8 cellular contexts compared by ENCODE assay signal in genomic region chr3:111676177-111677021, GRCh38. TPM values are rescaled to one million over a fixed set of nuclear protein-coding genes. Genes with fewer than 3 reads are reported as not detected.
DNase-seq lines count a peak whose midpoint lies in the region; ATAC-seq and TF ChIP-seq lines count a peak whose summit lies in the region.

No MANE protein-coding gene starts in this region.

- peaks cover 26% of the 10 kb centered on the region for H3K4me1 Mint-ChIP-seq in GM23338

- H3K27me3 ChIP-seq in GM23338 (ENCODE audit: insufficient read depth) (peaks cover 16% of the 10 kb centered on the region), iPS-18a (ENCODE audit: control insufficient read depth, insufficient read depth, low read length) (peaks cover 14% of the 10 kb centered on the region), suprapubic skin (no peaks in the 10 kb centered on the region)

- no peaks in the 10 kb centered on the region for H3K9me3 ChIP-seq in iPS-18a (ENCODE audit: control insufficient read depth, low read depth, low read length)
- H3K9me3 ChIP-seq in suprapubic skin, result no peaks in the 10 kb centered on the region

- H3F3A ChIP-seq in GM23338 (replicated peaks; ENCODE audit: low read depth), result no peaks in the 10 kb centered on the region

- H3K36me3 Mint-ChIP-seq in GM23338 (ENCODE audit: low read depth), result no peaks in the 10 kb centered on the region

- peaks cover 8% of the 10 kb centered on the region for H3K27me3 Mint-ChIP-seq in GM23338 (ENCODE audit: insufficient read depth, low read depth, poor library complexity)

- no peak for TF ChIP-seq EP300 in suprapubic skin (IDR thresholded peaks at IDR 0.05)

- H3K36me3 ChIP-seq in GM23338 (ENCODE audit: insufficient read depth) (no peaks in the 10 kb centered on the region), iPS-18a (ENCODE audit: control insufficient read depth, low read depth, low read length) (no peaks in the 10 kb centered on the region), suprapubic skin (no peaks in the 10 kb centered on the region)

- H3K9me2 ChIP-seq in GM23338 (ENCODE audit: insufficient read depth), result no peaks in the 10 kb centered on the region

- ATAC-seq in GM23338 (no peak), SK-N-SH treated with all-trans-retinoic acid at 6 μM for 48 hours (peak; percentile 56), HG03457 (IDR thresholded peaks at IDR 0.05; ENCODE audit: unreplicated experiment) (no peak)

- peaks cover 21% of the 10 kb centered on the region for H3K4me1 ChIP-seq in GM23338 (ENCODE audit: insufficient read depth)
- peaks cover 10% of the 10 kb centered on the region for H3K4me1 ChIP-seq in iPS-18a (ENCODE audit: control insufficient read depth, low read depth, low read length)
- H3K4me1 ChIP-seq in suprapubic skin, result peaks cover 30% of the 10 kb centered on the region

- H4K20me1 ChIP-seq in GM23338 (replicated peaks; ENCODE audit: insufficient read depth), result no peaks in the 10 kb centered on the region

- TF ChIP-seq CTCF in AG10803 (conservative IDR thresholded peaks at IDR 0.05; ENCODE audit: low read length) (no peak), GM23338 (conservative IDR thresholded peaks at IDR 0.05; ENCODE audit: low read depth in 2 of 2) (no peak), suprapubic skin (IDR thresholded peaks at IDR 0.05) (no peak)

- H3K4me3 ChIP-seq in AG10803 (ENCODE audit: low read length) (no peak overlapping the region), GM23338 (peak overlapping the region; percentile 88), iPS-18a (ENCODE audit: low read length) (peak overlapping the region; percentile 91), suprapubic skin (no peak overlapping the region)

- no peaks in the 10 kb centered on the region for H3K9me3 Mint-ChIP-seq in GM23338

- H3K79me2 ChIP-seq in GM23338 (replicated peaks; ENCODE audit: insufficient read depth), result no peaks in the 10 kb centered on the region

- peak overlapping the region; percentile 98; the same call in 1 of the 2 replicates for H3K4me2 ChIP-seq in GM23338

- no peak for TF ChIP-seq POLR2A in suprapubic skin (IDR thresholded peaks at IDR 0.05)

- no peak overlapping the region for H3K9ac ChIP-seq in iPS-18a (ENCODE audit: low read length)

- WGBS in suprapubic skin, result 38% methylated on average over 8 of the region's 8 CpGs

- no peak overlapping the region for H3K27ac ChIP-seq in GM23338 (ENCODE audit: low read depth)
- H3K27ac ChIP-seq in iPS-18a (ENCODE audit: low read length), result no peak overlapping the region
- H3K27ac ChIP-seq in suprapubic skin, result no peak overlapping the region

- no peak overlapping the region for H3K27ac Mint-ChIP-seq in GM23338

- H3K4me3 Mint-ChIP-seq in GM23338, result peak overlapping the region; percentile 92; the same call in 2 of the 3 replicates

- H2AFZ ChIP-seq in GM23338, result no peak overlapping the region

- DNase-seq in AG10803 (ENCODE audit: low read depth) (peak; percentile 28), GM23338 (ENCODE audit: low spot score) (no peak), NCI-H526 (lab: John Stamatoyannopoulos, UW) (no peak), OCI-M2 (lab: John Stamatoyannopoulos, UW; ENCODE audit: unreplicated experiment) (no peak), suprapubic skin (ENCODE audit: low spot score in 2 of 2) (no peak)

TF ChIP-seq in SK-N-SH treated with all-trans-retinoic acid at 6 μM for 48 hours, 23 proteins besides CTCF, POLR2A, EP300 and RAD21:
- TF ChIP-seq SNAI2 (CRISPR knock-in tag; IDR thresholded peaks at IDR 0.05) (no peak), PATZ1 (CRISPR knock-in tag; IDR thresholded peaks at IDR 0.05; ENCODE audit: borderline replicate concordance) (no peak), TOX (CRISPR knock-in tag; IDR thresholded peaks at IDR 0.05; ENCODE audit: borderline replicate concordance) (no peak), ISL1 (CRISPR knock-in tag; IDR thresholded peaks at IDR 0.05) (peak; percentile 28; the same call in 1 of the 2 replicates), TSHZ2 (CRISPR knock-in tag; IDR thresholded peaks at IDR 0.05) (no peak), ZFP30 (CRISPR knock-in tag; IDR thresholded peaks at IDR 0.05) (no peak)

RNA-seq across cellular contexts. Expression of gene PLCXD2, which starts 1.9 kb away (rescaled TPM):
- total RNA-seq in GM23338 (2014; rRNA removed; shearing (Covaris generic)), result 2.0 and 3.2 TPM in 2 replicates
- polyA plus RNA-seq in GM23338 (2016; fragmentation: Nextera tagmentation; extraction: Ambion mirVana), result 0.68 and 0.87 TPM in 2 replicates
- 1 to 10 TPM; 1.0 to 1.5 (median 1.2) TPM for total RNA-seq in suprapubic skin

Comparison
In these comparisons a context has a peak if more than half of its experiments do, and no peak if none do; other contexts are left out.
1. H3K4me3 ChIP-seq: peak in GM23338 (single experiment) and iPS-18a (single experiment); none in AG10803 (single experiment) and suprapubic skin (single experiment).